8 cellular contexts compared by ENCODE assay signal in the genomic region with DNA sequence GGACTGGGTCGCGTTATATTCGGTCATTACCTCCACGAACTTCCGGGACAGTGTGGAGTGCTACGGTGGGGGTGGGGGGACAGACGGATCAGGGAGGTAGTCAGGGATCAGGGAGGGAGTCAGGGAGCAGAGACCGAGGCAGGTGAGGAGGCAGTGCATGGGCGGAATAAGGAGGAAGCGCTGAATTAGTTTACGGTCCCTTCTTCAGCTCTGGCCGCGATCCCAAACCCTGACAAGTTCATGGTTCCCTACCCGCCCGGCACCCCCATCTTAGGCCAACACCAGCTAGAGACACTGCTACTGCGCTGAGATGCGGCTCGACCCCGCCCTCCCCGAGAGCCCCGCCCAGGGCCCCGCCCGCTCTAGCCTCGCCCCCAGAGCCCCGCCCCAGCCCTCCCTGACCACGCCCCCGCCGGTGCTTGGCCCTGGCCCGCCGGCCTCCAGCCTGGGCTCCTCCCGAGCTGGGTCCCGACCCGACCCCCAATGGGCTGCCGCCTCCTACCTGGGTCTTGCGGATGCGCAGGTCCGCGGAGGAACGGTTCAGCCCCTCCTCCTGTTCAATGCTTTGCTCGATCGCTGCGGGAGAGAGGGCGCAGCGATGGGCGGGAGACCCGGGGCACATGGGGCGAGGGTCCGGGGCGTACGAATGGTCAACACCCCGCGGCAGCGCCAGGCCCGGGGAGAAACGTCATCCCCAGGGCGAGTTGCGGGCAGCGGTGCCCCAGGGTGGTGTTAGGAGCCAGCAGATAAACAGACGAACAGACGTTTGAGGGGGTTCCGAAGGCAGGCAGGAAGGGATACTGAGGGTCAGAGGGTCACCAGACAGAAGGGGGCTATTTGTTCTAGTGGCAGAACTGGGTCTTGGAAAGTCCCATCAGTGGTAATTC. TPM values are rescaled to one million over a fixed set of nuclear protein-coding genes. Genes with fewer than 3 reads are reported as not detected.
DNase-seq lines count a peak whose midpoint lies in the region; ATAC-seq and TF ChIP-seq lines count a peak whose summit lies in the region.

No MANE protein-coding gene starts in this region.

- H3K4me1 ChIP-seq in ectodermal cell (ENCODE audit: control insufficient read depth, insufficient read depth, low read length) = peaks cover 8% of the 10 kb centered on the region

- peak overlapping the region; percentile 37 for H3K4me3 ChIP-seq in ectodermal cell (ENCODE audit: insufficient read depth, low read depth, low read length)

- TF ChIP-seq CTCF in GM10266 (IDR thresholded peaks at IDR 0.05; ENCODE audit: control insufficient read depth, insufficient read depth, low read depth, missing control alignments) = no peak

- no peak overlapping the region for H3K27ac ChIP-seq in ectodermal cell (ENCODE audit: insufficient read depth, low read depth, low read length, poor library complexity, severe bottlenecking)

- no peaks in the 10 kb centered on the region for H3K9me3 ChIP-seq in ectodermal cell (ENCODE audit: control insufficient read depth, low read length)

- peaks cover 31% of the 10 kb centered on the region for H3K27me3 ChIP-seq in ectodermal cell (ENCODE audit: control insufficient read depth, insufficient read depth, low read length, poor library complexity, severe bottlenecking)

- WGBS in ectodermal cell, 2 experiments = 3% methylated on average over 61 of the region's 61 CpGs

- H3K36me3 ChIP-seq in ectodermal cell (ENCODE audit: control insufficient read depth, insufficient read depth, low read length) = no peaks in the 10 kb centered on the region

- DNase-seq in GM10266 (ENCODE audit: extremely low spot score) (peak; percentile 100), NCI-H2171 (lab: John Stamatoyannopoulos, UW) (peak; percentile 44), lung microvascular endothelial cell (ENCODE audit: low read depth in 2 of 2) (peak; percentile 66 to 68), NCI-H1417 treated with DMSO at 0.1 percent for 48 hours (lab: John Stamatoyannopoulos, UW) (no peak)
- DNase-seq in activated CD4-positive, alpha-beta T cell treated with anti-CD3 and anti-CD28 coated beads, Interleukin-2, amount 50 U/mL, for 24 hours (ENCODE audit: low read depth in 1 of 2, low spot score in 1 of 2) = peak; percentile 72 to 73
- DNase-seq in stimulated activated CD8-positive, alpha-beta memory T cell treated with anti-CD3 and anti-CD28 coated beads, Interleukin-15, amount 100 ng/mL, for 1 hour (ENCODE audit: low read depth) = peak; percentile 67

- peak; percentile 74 for ATAC-seq in HG02610 (IDR thresholded peaks at IDR 0.05; ENCODE audit: unreplicated experiment)

RNA-seq across cellular contexts. Expression of a gene that starts 12.2 kb away (rescaled TPM):
- 3.2 TPM for polyA plus RNA-seq in ectodermal cell (2013, experiment 1 of 4)
- polyA plus RNA-seq in ectodermal cell (2013, experiment 2 of 4) = 3.7 TPM
- 2.3 TPM for polyA plus RNA-seq in ectodermal cell (2013, experiment 3 of 4)
- polyA plus RNA-seq in ectodermal cell (2013, experiment 4 of 4) = 2.8 TPM
- total RNA-seq in lung microvascular endothelial cell = 13.3 and 26.0 TPM in 2 replicates

RNA-seq across cellular contexts. Expression of a gene that starts 13.2 kb away (rescaled TPM):
- polyA plus RNA-seq in ectodermal cell (2013, experiment 1 of 4) = 17.1 TPM
- 18.2 TPM for polyA plus RNA-seq in ectodermal cell (2013, experiment 2 of 4)
- polyA plus RNA-seq in ectodermal cell (2013, experiment 3 of 4) = 12.8 TPM
- 14.7 TPM for polyA plus RNA-seq in ectodermal cell (2013, experiment 4 of 4)
- under 0.01 and 0.40 TPM in 2 replicates for total RNA-seq in lung microvascular endothelial cell

RNA-seq across cellular contexts. Expression of a gene that starts 36.1 kb away (rescaled TPM):
- 31.2 TPM for polyA plus RNA-seq in ectodermal cell (2013, experiment 1 of 4)
- 30.1 TPM for polyA plus RNA-seq in ectodermal cell (2013, experiment 2 of 4)
- 23.1 TPM for polyA plus RNA-seq in ectodermal cell (2013, experiment 3 of 4)
- 28.7 TPM for polyA plus RNA-seq in ectodermal cell (2013, experiment 4 of 4)
- total RNA-seq in lung microvascular endothelial cell = 17.7 and 27.0 TPM in 2 replicates

RNA-seq across cellular contexts. Expression of a gene that starts 39.7 kb away (rescaled TPM):
- 34.5 TPM for polyA plus RNA-seq in ectodermal cell (2013, experiment 1 of 4)
- 39.7 TPM for polyA plus RNA-seq in ectodermal cell (2013, experiment 2 of 4)
- 27.2 TPM for polyA plus RNA-seq in ectodermal cell (2013, experiment 3 of 4)
- polyA plus RNA-seq in ectodermal cell (2013, experiment 4 of 4) = 28.6 TPM
- total RNA-seq in lung microvascular endothelial cell = 1.7 and 2.2 TPM in 2 replicates

RNA-seq across cellular contexts. Expression of a gene that starts 48.4 kb away (rescaled TPM):
- polyA plus RNA-seq in ectodermal cell (2013, experiment 1 of 4) = 14.0 TPM
- 15.7 TPM for polyA plus RNA-seq in ectodermal cell (2013, experiment 2 of 4)
- 12.7 TPM for polyA plus RNA-seq in ectodermal cell (2013, experiment 3 of 4)
- polyA plus RNA-seq in ectodermal cell (2013, experiment 4 of 4) = 16.1 TPM
- 22.9 and 24.8 TPM in 2 replicates for total RNA-seq in lung microvascular endothelial cell
